Comparison of ENCODE assay signal across 22 cellular contexts in genomic region chr2:195451160-195451559, GRCh38.
DNase-seq lines count a peak whose midpoint lies in the region; ATAC-seq and TF ChIP-seq lines count a peak whose summit lies in the region.
"Had no signal": no experiment of that assay in that cellular context is flagged by ENCODE, and none has a peak within 500 bp of the region (broad histone marks: within the 10 kb centered on the region; RNA-seq: fewer than 3 reads in every experiment).

No MANE protein-coding gene starts in this region.

- no peak overlapping the region for H2BK12ac ChIP-seq in neuronal stem cell (ENCODE audit: low read length)

- no peaks in the 10 kb centered on the region for H3K27me3 ChIP-seq in GM23248 (replicated peaks; ENCODE audit: insufficient read depth)
- no peaks in the 10 kb centered on the region for H3K27me3 ChIP-seq in SK-N-SH (ENCODE audit: insufficient read depth)
- no peaks in the 10 kb centered on the region for H3K27me3 ChIP-seq in neuronal stem cell (ENCODE audit: control insufficient read depth in 3 of 3, insufficient read depth in 3 of 3, low read depth in 1 of 3, low read length in 3 of 3)
- H3K27me3 ChIP-seq: spleen, upper lobe of right lung had no signal

- H3K36me3 ChIP-seq in GM23248 (ENCODE audit: low read depth) (no peaks in the 10 kb centered on the region), SK-N-SH (replicated peaks in 1 of 2; ENCODE audit: control insufficient read depth in 1 of 2, insufficient read depth in 2 of 2, low read length in 1 of 2) (no peaks in the 10 kb centered on the region), neuronal stem cell (replicated peaks in 1 of 2; ENCODE audit: control insufficient read depth in 2 of 2, insufficient read depth in 2 of 2, low read length in 2 of 2) (no peaks in the 10 kb centered on the region)
- H3K36me3 ChIP-seq: spleen, upper lobe of right lung had no signal

- 40 to 47% methylated on average over 4 of the region's 4 CpGs for WGBS in GM23248 (ENCODE audit: low coverage in 1 of 2, low lambda C conversion rate in 2 of 2, missing lambda C conversion rate in 2 of 2), 2 experiments
- 83% methylated on average over 4 of the region's 4 CpGs for WGBS in SK-N-SH (ENCODE audit: low lambda C conversion rate)
- no CpG with 5 or more reads among the region's 4 CpGs for WGBS in neuronal stem cell (ENCODE audit: extremely low coverage in 2 of 2, insufficient read length in 2 of 2, insufficient replicate concordance in 1 of 2), 2 donors

- intact Hi-C loops in left ventricle myocardium superior (cut with micrococcal nuclease) (no loop called here), left colon (cut with DNase I, micrococcal nuclease) (no loop called here)

- no peak overlapping the region for H2BK5ac ChIP-seq in neuronal stem cell (ENCODE audit: low read length)

- no peak overlapping the region for H3K4me2 ChIP-seq in GM23248 (ENCODE audit: unreplicated experiment)
- no peak overlapping the region for H3K4me2 ChIP-seq in SK-N-SH
- H3K4me2 ChIP-seq in neuronal stem cell (ENCODE audit: insufficient read depth, low read length, poor library complexity, severe bottlenecking), result no peak overlapping the region

- H3K79me2 ChIP-seq in GM23248 (ENCODE audit: insufficient read depth), result no peaks in the 10 kb centered on the region
- no peaks in the 10 kb centered on the region for H3K79me2 ChIP-seq in SK-N-SH (ENCODE audit: insufficient read depth)

- H3K27ac ChIP-seq in GM23248 (no peak overlapping the region), SK-N-SH (ENCODE audit: low read depth in 2 of 2, low read length in 1 of 2) (peak overlapping the region in 1 of 2 experiments; percentile 95; a peak in 2 of 4 replicates), neuronal stem cell (replicated peaks; ENCODE audit: low read length) (no peak overlapping the region)
- H3K27ac ChIP-seq: spleen, upper lobe of right lung, VCaP had no signal

- in situ Hi-C loops in GM23248 (cut with MboI), result no loop called here

- H3K9ac ChIP-seq in GM23248 (no peak overlapping the region), SK-N-SH (no peak overlapping the region), neuronal stem cell (ENCODE audit: low read depth, low read length, poor library complexity) (no peak overlapping the region)

- H3K79me1 ChIP-seq in neuronal stem cell (ENCODE audit: low read depth, low read length), result no peaks in the 10 kb centered on the region

- H4K91ac ChIP-seq in neuronal stem cell (ENCODE audit: low read depth, low read length, poor library complexity), result no peak overlapping the region

- CTCF ChIA-PET in SK-N-SH (lab: Yijun Ruan, JAX), result interaction anchor here (0.7 to 2.8 kb wide), 2 partner anchors 135 to 209 kb away, joined by 4 to 7 read pairs; no protein-coding TSS in a partner anchor

- TF ChIP-seq RAD21 in SK-N-SH (IDR thresholded peaks at IDR 0.05; ENCODE audit: low read length), result no peak

- H2AFZ ChIP-seq in GM23248, result no peak overlapping the region
- H2AFZ ChIP-seq in SK-N-SH (ENCODE audit: low read depth), result peak overlapping the region; percentile 12; the same call in 1 of the 2 replicates
- no peak overlapping the region for H2AFZ ChIP-seq in neuronal stem cell (ENCODE audit: low read length)

- ATAC-seq in left ventricle myocardium superior, result peak; percentile 79
- ATAC-seq in left colon, result no peak
- ATAC-seq: activated CD8-positive, alpha-beta memory T cell treated with anti-CD3 and anti-CD28 coated beads, Interleukin-2, amount 10 ng/mL, durations not matched to agents 7 days and 5 days; HCT116; naive thymus-derived CD8-positive, alpha-beta T cell; stimulated activated effector memory CD8-positive, alpha-beta T cell treated with anti-CD3 and anti-CD28 coated beads, Interleukin-12 subunit alpha, Interleukin-12 subunit beta, amount 100 ng/mL, for 72 hours; upper lobe of right lung had no signal

- no peak overlapping the region for H3K23ac ChIP-seq in neuronal stem cell (ENCODE audit: low read depth, low read length, poor library complexity)

- no peak overlapping the region for H2BK120ac ChIP-seq in neuronal stem cell (ENCODE audit: low read depth, low read length)

- H3K4ac ChIP-seq in neuronal stem cell (ENCODE audit: low read length), result no peak overlapping the region

- no peaks in the 10 kb centered on the region for H4K20me1 ChIP-seq in GM23248 (ENCODE audit: insufficient read depth)
- H4K20me1 ChIP-seq in SK-N-SH (ENCODE audit: insufficient read depth), result no peaks in the 10 kb centered on the region

- H2AK5ac ChIP-seq in neuronal stem cell (ENCODE audit: low read depth, low read length), result no peak overlapping the region

- POLR2A ChIA-PET in SK-N-SH (lab: Yijun Ruan, JAX), result no interaction called here

- H3K4me1 ChIP-seq in GM23248 (ENCODE audit: insufficient read depth), result peaks cover 8% of the 10 kb centered on the region; the same call in 1 of the 2 replicates
- peaks cover 0 to 19% of the 10 kb centered on the region in 2 experiments; a peak in 2 of 4 replicates for H3K4me1 ChIP-seq in SK-N-SH (ENCODE audit: control insufficient read depth in 1 of 2, insufficient read depth in 2 of 2, low read depth in 1 of 2, low read length in 1 of 2)
- H3K4me1 ChIP-seq in neuronal stem cell (ENCODE audit: control insufficient read depth in 2 of 2, insufficient read depth in 1 of 2, low read depth in 1 of 2, low read length in 2 of 2), result no peaks in the 10 kb centered on the region
- H3K4me1 ChIP-seq: spleen, upper lobe of right lung had no signal

- no peak for TF ChIP-seq EP300 in SK-N-SH (IDR thresholded peaks at IDR 0.05; ENCODE audit: borderline replicate concordance in 1 of 2, low read depth in 1 of 2, low read length in 1 of 2)

- H4K8ac ChIP-seq in neuronal stem cell (ENCODE audit: low read depth, low read length), result no peak overlapping the region

- no peak overlapping the region for H2BK15ac ChIP-seq in neuronal stem cell (ENCODE audit: low read length)

- H3F3A ChIP-seq in GM23248 (ENCODE audit: insufficient read depth) (0 out of 2 replicates have a peak, but pooled peaks cover 5% of the 10 kb centered on the region), SK-N-SH (replicated peaks; ENCODE audit: insufficient read depth) (no peaks in the 10 kb centered on the region)

- peak; percentile 37 for DNase-seq in AG10803 (ENCODE audit: low read depth)
- peak; percentile 30 for DNase-seq in GM23248
- DNase-seq in SK-N-SH, result no peak
- no peak for DNase-seq in left ventricle myocardium superior
- DNase-seq in NCI-H2196 treated with DMSO at 0.1 percent for 48 hours (lab: John Stamatoyannopoulos, UW; ENCODE audit: unreplicated experiment), result no peak
- DNase-seq in neuronal stem cell (ENCODE audit: low spot score), result no peak
- no peak for DNase-seq in NCI-H774 (lab: John Stamatoyannopoulos, UW)
- DNase-seq in left colon, result no peak
- DNase-seq: activated CD4-positive, alpha-beta T cell treated with anti-CD3 and anti-CD28 coated beads, Interleukin-2, amount 10 ng/mL, durations not matched to agents 24 days and 14 days; activated CD8-positive, alpha-beta memory T cell treated with anti-CD3 and anti-CD28 coated beads, Interleukin-2, amount 10 ng/mL, durations not matched to agents 7 days and 5 days; C1 segment of cervical spinal cord; midbrain; naive thymus-derived CD8-positive, alpha-beta T cell; NCI-H2081 treated with DMSO at 0.1 percent for 48 hours; retina; spleen; stimulated activated CD4-positive, alpha-beta T cell treated with anti-CD3 and anti-CD28 coated beads, Interleukin-2, amount 100 ng/mL, for 48 hours; substantia nigra; upper lobe of right lung had no signal

- no peak overlapping the region for H3K18ac ChIP-seq in neuronal stem cell (ENCODE audit: low read length)

- H3K9me3 ChIP-seq in GM23248 (ENCODE audit: low read depth), result no peaks in the 10 kb centered on the region
- H3K9me3 ChIP-seq in SK-N-SH, result no peaks in the 10 kb centered on the region
- no peaks in the 10 kb centered on the region for H3K9me3 ChIP-seq in neuronal stem cell (replicated peaks in 1 of 2; ENCODE audit: control insufficient read depth in 2 of 2, insufficient read depth in 1 of 2, low read depth in 1 of 2, low read length in 2 of 2)
- H3K9me3 ChIP-seq: spleen, upper lobe of right lung had no signal

- no peaks in the 10 kb centered on the region for H3K9me2 ChIP-seq in GM23248 (ENCODE audit: insufficient read depth)
- H3K9me2 ChIP-seq in SK-N-SH, result no peaks in the 10 kb centered on the region

- no peak overlapping the region for H3K14ac ChIP-seq in neuronal stem cell (ENCODE audit: low read length)

- H3K4me3 ChIP-seq in AG10803 (ENCODE audit: low read length) (no peak overlapping the region), GM23248 (no peak overlapping the region), SK-N-SH (ENCODE audit: low read depth in 2 of 2, low read length in 1 of 2) (no peak overlapping the region), neuronal stem cell (ENCODE audit: low read length in 2 of 2) (no peak overlapping the region)
- H3K4me3 ChIP-seq: spleen, upper lobe of right lung had no signal

- TF ChIP-seq CTCF in AG10803 (conservative IDR thresholded peaks at IDR 0.05; ENCODE audit: low read length) (no peak), SK-N-SH (IDR thresholded peaks at IDR 0.05) (no peak)

TF ChIP-seq in SK-N-SH, 30 proteins besides CTCF, POLR2A, EP300 and RAD21:
- TF ChIP-seq NFIC (IDR thresholded peaks at IDR 0.05; ENCODE audit: borderline replicate concordance) (no peak), TAF1 (IDR thresholded peaks at IDR 0.05; ENCODE audit: borderline replicate concordance, low read depth, low read length) (no peak), JUND (IDR thresholded peaks at IDR 0.05) (no peak), ZBTB33 (IDR thresholded peaks at IDR 0.05; ENCODE audit: borderline replicate concordance, low read depth) (no peak)

Comparison
In these comparisons a context has a peak if more than half of its experiments do, and no peak if none do; other contexts are left out.
1. DNase-seq: peak in AG10803 (single experiment) and GM23248 (single experiment); none in SK-N-SH (single experiment), left ventricle myocardium superior (single experiment), NCI-H2196 treated with DMSO at 0.1 percent for 48 hours (single experiment), neuronal stem cell (single experiment), NCI-H774 (single experiment) and left colon (0 of 2).